8 cellular contexts compared by ENCODE assay signal in genomic region chr17:67475161-67475887, GRCh38.
DNase-seq lines count a peak whose midpoint lies in the region; ATAC-seq and TF ChIP-seq lines count a peak whose summit lies in the region.

No MANE protein-coding gene starts in this region.

- H3K27me3 Mint-ChIP-seq in Calu3 (ENCODE audit: unreplicated experiment) (no peaks in the 10 kb centered on the region), MCF 10A (ENCODE audit: insufficient read depth, unreplicated experiment) (no peaks in the 10 kb centered on the region)

- TF ChIP-seq CTCF in Calu3 (IDR thresholded peaks at IDR 0.05; ENCODE audit: unreplicated experiment) (peak; percentile 83), WI38 (IDR thresholded peaks at IDR 0.05; ENCODE audit: low read depth, low read length) (peak; percentile 96), MCF 10A (IDR thresholded peaks at IDR 0.05; ENCODE audit: unreplicated experiment) (peak; percentile 87)

- CTCF ChIA-PET in Calu3 (lab: Charles Lee): interaction anchor here (0.6 to 2.4 kb wide), 10 partner anchors 22 to 156 kb away, joined by 3 to 15 read pairs (median 6); no protein-coding TSS in a partner anchor
- CTCF ChIA-PET in MCF 10A (lab: Yijun Ruan, JAX): interaction anchor here (0.5 to 7.8 kb wide), 34 partner anchors 8 to 1888 kb away, joined by 3 to 91 read pairs (median 6); partner anchors contain the start of genes PITPNC1 and PSMD12

- BruUV-seq in Calu3 (replicated peaks; lab: Mats Ljungman, UMichigan) (no TSS peak), MCF 10A (replicated peaks; lab: Mats Ljungman, UMichigan) (no TSS peak)

- H3K4me3 ChIP-seq in WI38 (ENCODE audit: low read depth, low read length): no peak overlapping the region

- H3K4me3 Mint-ChIP-seq in Calu3 (ENCODE audit: low read depth, unreplicated experiment): no peak overlapping the region
- H3K4me3 Mint-ChIP-seq in MCF 10A (ENCODE audit: unreplicated experiment): no peak overlapping the region

- H3K36me3 Mint-ChIP-seq in Calu3 (ENCODE audit: insufficient read depth, unreplicated experiment) (no peaks in the 10 kb centered on the region), MCF 10A (ENCODE audit: insufficient read depth, unreplicated experiment) (no peaks in the 10 kb centered on the region)

- H3K4me1 Mint-ChIP-seq in Calu3 (ENCODE audit: low read depth, unreplicated experiment) (peaks cover 18% of the 10 kb centered on the region), MCF 10A (ENCODE audit: insufficient read depth, unreplicated experiment) (peaks cover 26% of the 10 kb centered on the region)

- DNase-seq in Calu3 (peak; percentile 80), NCI-H2196 (lab: John Stamatoyannopoulos, UW; ENCODE audit: unreplicated experiment) (peak; percentile 88), MCF 10A (ENCODE audit: unreplicated experiment) (peak; percentile 86), iris pigment epithelial cell (ENCODE audit: low read depth) (peak; percentile 60)
- DNase-seq in stimulated activated CD4-positive, alpha-beta T cell treated with anti-CD3 and anti-CD28 coated beads, Interleukin-15, amount 100 ng/mL, for 1 hour (ENCODE audit: low read depth in 1 of 2, low spot score in 1 of 2): peak; percentile 72 to 75

- intact Hi-C loops in Calu3 (cut with micrococcal nuclease; ENCODE audit: unreplicated experiment): loop anchor here (1.0 to 10.0 kb wide), 3 partner anchors 88 to 129 kb away; partner anchors contain the start of gene PITPNC1
- intact Hi-C loops in MCF 10A (cut with micrococcal nuclease): loop anchor here (1.0 to 5.0 kb wide), 3 partner anchors 88 to 212 kb away; no protein-coding TSS in a partner anchor

- peak; percentile 70 for ATAC-seq in HG02759 (IDR thresholded peaks at IDR 0.05; ENCODE audit: unreplicated experiment)
- no peak for ATAC-seq in GM19395 (IDR thresholded peaks at IDR 0.05; ENCODE audit: unreplicated experiment)

- H3K27ac Mint-ChIP-seq in Calu3 (ENCODE audit: unreplicated experiment) (no peak overlapping the region), MCF 10A (ENCODE audit: low read depth, unreplicated experiment) (no peak overlapping the region)

- no peaks in the 10 kb centered on the region for H3K9me3 Mint-ChIP-seq in Calu3 (ENCODE audit: low read depth, unreplicated experiment)
- no peaks in the 10 kb centered on the region for H3K9me3 Mint-ChIP-seq in MCF 10A (ENCODE audit: unreplicated experiment)

- POLR2A ChIA-PET in MCF 10A (lab: Yijun Ruan, JAX): interaction anchor here (0.5 to 3.9 kb wide), 14 partner anchors 15 to 560 kb away, joined by 3 to 40 read pairs (median 4); partner anchors contain the start of genes NOL11 and PITPNC1
